Comparison of ENCODE assay signal across 8 cellular contexts in the genomic region with DNA sequence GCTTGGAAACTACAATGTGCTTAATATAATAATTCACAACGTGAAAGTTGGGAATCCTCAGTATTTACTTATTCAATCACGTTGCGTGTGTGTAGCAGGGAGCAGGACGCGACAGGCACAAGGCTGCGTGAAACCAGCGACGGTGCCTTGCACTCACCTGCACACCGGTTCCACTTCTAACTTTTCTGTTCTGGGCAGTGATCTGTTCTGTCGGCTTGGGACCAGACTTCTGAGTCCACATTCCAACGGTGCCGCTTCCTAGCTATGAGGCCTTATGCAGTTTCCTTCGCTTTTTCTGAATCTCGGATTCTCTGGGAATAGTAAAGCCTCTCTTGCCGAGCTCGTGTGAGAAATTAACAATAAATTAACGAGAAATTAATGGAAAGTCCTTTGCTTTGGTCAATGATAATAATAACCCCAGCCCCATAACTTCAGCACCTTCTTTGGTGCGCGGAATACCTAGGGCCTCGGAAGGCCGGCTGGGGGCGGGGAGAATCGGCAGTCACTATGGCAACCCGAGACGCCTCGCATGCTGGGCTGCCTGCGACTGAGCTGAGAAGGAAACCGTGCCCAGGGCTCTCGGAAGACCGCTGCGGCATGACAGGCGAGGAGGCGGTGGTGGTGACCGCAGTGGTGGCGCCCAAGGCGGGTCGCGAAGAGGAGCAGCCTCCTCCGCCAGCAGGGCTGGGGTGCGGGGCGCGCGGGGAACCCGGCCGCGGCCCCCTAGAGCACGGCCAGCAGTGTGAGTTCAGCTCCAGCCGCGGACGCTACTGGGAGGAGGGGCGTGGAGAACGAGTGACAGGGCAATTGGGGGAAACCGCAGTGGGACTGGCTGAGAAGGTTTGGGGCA. TPM values are rescaled to one million over a fixed set of nuclear protein-coding genes. Genes with fewer than 3 reads are reported as not detected.
DNase-seq lines count a peak whose midpoint lies in the region; ATAC-seq and TF ChIP-seq lines count a peak whose summit lies in the region.

A gene with protein sequence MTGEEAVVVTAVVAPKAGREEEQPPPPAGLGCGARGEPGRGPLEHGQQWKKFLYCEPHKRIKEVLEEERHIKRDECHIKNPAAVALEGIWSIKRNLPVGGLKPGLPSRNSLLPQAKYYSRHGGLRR (plus strand): TSS at position 530 of the 850 bp plus-strand sequence. CDS start 68 bp downstream, at position 598.

- in situ Hi-C loops in GM13976 (cut with MboI; ENCODE audit: low sequenced_read_pairs, unreplicated experiment), result loop anchor here (25.0 kb wide), 1 partner anchor 600 kb away; no protein-coding TSS in a partner anchor

- DNase-seq in GM13976 (ENCODE audit: low spot score) (peak; percentile 57), NCI-H526 (lab: John Stamatoyannopoulos, UW) (peak; percentile 60 to 84), fibroblast of lung (ENCODE audit: low read depth in 2 of 2) (peak; percentile 42 to 54), myocyte (ENCODE audit: low read depth) (peak; percentile 56), NCI-H187 (lab: John Stamatoyannopoulos, UW) (no peak)
- DNase-seq in activated T-cell treated with anti-CD3 and anti-CD28 coated beads, Interleukin-2, amount 50 U/mL, for 48 hours, result peak; percentile 64 to 72
- peak; percentile 29 to 53 for DNase-seq in stimulated activated CD8-positive, alpha-beta memory T cell treated with anti-CD3 and anti-CD28 coated beads, Interleukin-7, amount 100 ng/mL, for 4 hours (ENCODE audit: low read depth in 2 of 2)

- ATAC-seq in HG02798 (IDR thresholded peaks at IDR 0.05; ENCODE audit: poor library complexity, unreplicated experiment), result peak; percentile 93

- H3K79me2 ChIP-seq in fibroblast of lung (ENCODE audit: control insufficient read depth, insufficient read depth, low read length), result no peaks in the 10 kb centered on the region

- peaks cover 3% of the 10 kb centered on the region for H3K27me3 ChIP-seq in fibroblast of lung (ENCODE audit: control insufficient read depth, insufficient read depth, low read length)

- no peaks in the 10 kb centered on the region for H3K4me1 ChIP-seq in fibroblast of lung (ENCODE audit: control insufficient read depth, extremely low read depth, insufficient read depth, low read length)

- no peaks in the 10 kb centered on the region for H3K9me3 ChIP-seq in fibroblast of lung (ENCODE audit: control insufficient read depth, insufficient read depth, low read depth, low read length)

- peak within 1 kb of the TSS; percentile 38 for H3K9ac ChIP-seq in fibroblast of lung (ENCODE audit: insufficient read depth, low read length)

- no peak for TF ChIP-seq CTCF in GM13976 (IDR thresholded peaks at IDR 0.05; ENCODE audit: borderline replicate concordance, control extremely low read depth, extremely low read depth, insufficient read depth, missing control alignments)
- TF ChIP-seq CTCF in fibroblast of lung (conservative IDR thresholded peaks at IDR 0.05 in 1 of 2, IDR thresholded peaks at IDR 0.05 in 1 of 2; ENCODE audit: low read depth in 1 of 2, low read length in 2 of 2), result no peak

- H3K4me2 ChIP-seq in fibroblast of lung (ENCODE audit: extremely low read depth, insufficient read depth, low read length), result peak within 1 kb of the TSS; percentile 98

- peak within 1 kb of the TSS; percentile 83 for H2AFZ ChIP-seq in fibroblast of lung (ENCODE audit: low read length)

- peak within 1 kb of the TSS; percentile 56 to 68 (median 62) for H3K4me3 ChIP-seq in fibroblast of lung (replicated peaks in 1 of 4; ENCODE audit: control extremely low read depth in 1 of 4, insufficient read depth in 1 of 4, low read depth in 3 of 4, low read length in 4 of 4)

- no peak within 1 kb of the TSS for H3K27ac ChIP-seq in fibroblast of lung (ENCODE audit: insufficient read depth, low read length)

- H3K36me3 ChIP-seq in fibroblast of lung (ENCODE audit: control insufficient read depth, insufficient read depth, low read length), result no peaks in the 10 kb centered on the region

- no peaks in the 10 kb centered on the region for H4K20me1 ChIP-seq in fibroblast of lung (ENCODE audit: control insufficient read depth, extremely low read depth, insufficient read depth, low read length)

RNA-seq across cellular contexts. Expression of the gene that starts here (rescaled TPM):
- not detected in 2 replicates for total RNA-seq in fibroblast of lung
- polyA plus RNA-seq in fibroblast of lung, result not detected in 2 replicates
- polyA plus RNA-seq in fibroblast of lung (2012), result not detected in 2 replicates
- polyA minus RNA-seq in fibroblast of lung (ENCODE audit: low replicate concordance), result not detected in 2 replicates
- not detected in 2 replicates for total RNA-seq in myocyte
- polyA plus RNA-seq in myocyte (2012), result not detected

Comparison
In these comparisons a context has a peak if more than half of its experiments do, and no peak if none do; other contexts are left out.
1. Peak in DNase-seq, H3K4me3 ChIP-seq, H3K9ac ChIP-seq and H3K4me2 ChIP-seq in fibroblast of lung; RNA of the gene not detected or under 1 TPM.
2. Peak in DNase-seq in myocyte; RNA of the gene not detected or under 1 TPM.
3. DNase-seq: peak in GM13976 (single experiment), NCI-H526 (2 of 2), activated T-cell treated with anti-CD3 and anti-CD28 coated beads, Interleukin-2, amount 50 U/mL, for 48 hours (2 of 2) and stimulated activated CD8-positive, alpha-beta memory T cell treated with anti-CD3 and anti-CD28 coated beads, Interleukin-7, amount 100 ng/mL, for 4 hours (2 of 2); none in NCI-H187 (0 of 2).